1 cellular context compared by ENCODE assay signal in the genomic region with DNA sequence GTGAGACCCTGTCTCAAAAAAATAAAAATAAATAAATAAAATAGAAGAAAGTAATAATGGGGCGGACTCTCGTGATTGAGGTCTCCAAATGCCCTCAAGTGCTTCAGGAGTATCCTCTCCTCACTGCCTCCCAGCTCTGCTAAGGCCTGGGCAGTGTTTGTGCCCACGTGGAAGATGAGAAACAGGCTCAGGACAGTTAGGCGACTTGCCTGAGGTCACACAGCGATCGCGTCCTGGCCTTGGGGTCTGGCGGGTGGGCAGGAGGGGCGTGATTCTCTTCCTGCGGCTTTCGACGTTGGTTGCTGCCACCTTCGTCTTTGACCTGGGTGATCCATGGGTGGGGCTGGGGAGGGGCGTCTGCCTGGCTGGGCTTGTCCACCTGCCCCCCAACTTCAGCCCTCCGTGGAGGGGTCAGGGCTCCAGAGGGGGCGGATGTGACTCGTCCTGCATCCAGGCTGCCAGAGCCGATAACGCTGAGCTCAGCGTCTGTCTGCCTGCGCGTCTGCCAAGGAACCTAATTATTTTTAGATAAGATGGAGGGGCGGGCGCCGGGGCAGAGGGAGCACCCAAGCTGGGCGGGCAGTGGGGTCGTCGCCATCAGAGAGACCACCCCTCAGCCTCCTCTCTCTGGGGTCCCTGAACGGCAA.
TF ChIP-seq lines count a peak whose summit lies in the region.

No MANE protein-coding gene starts in this region.

TF ChIP-seq in K562, 482 proteins besides CTCF, POLR2A, EP300 and RAD21:
- TF ChIP-seq TEAD4 (IDR thresholded peaks at IDR 0.05; ENCODE audit: low read length), result peak; percentile 25; the same call in 1 of the 2 replicates
- TF ChIP-seq TEAD4 (CRISPR knock-in tag; IDR thresholded peaks at IDR 0.05; ENCODE audit: borderline replicate concordance), result no peak
- no peak for TF ChIP-seq MEF2A (IDR thresholded peaks at IDR 0.05; ENCODE audit: control insufficient read depth, low read depth, low read length)
- TF ChIP-seq, protein P1, sequence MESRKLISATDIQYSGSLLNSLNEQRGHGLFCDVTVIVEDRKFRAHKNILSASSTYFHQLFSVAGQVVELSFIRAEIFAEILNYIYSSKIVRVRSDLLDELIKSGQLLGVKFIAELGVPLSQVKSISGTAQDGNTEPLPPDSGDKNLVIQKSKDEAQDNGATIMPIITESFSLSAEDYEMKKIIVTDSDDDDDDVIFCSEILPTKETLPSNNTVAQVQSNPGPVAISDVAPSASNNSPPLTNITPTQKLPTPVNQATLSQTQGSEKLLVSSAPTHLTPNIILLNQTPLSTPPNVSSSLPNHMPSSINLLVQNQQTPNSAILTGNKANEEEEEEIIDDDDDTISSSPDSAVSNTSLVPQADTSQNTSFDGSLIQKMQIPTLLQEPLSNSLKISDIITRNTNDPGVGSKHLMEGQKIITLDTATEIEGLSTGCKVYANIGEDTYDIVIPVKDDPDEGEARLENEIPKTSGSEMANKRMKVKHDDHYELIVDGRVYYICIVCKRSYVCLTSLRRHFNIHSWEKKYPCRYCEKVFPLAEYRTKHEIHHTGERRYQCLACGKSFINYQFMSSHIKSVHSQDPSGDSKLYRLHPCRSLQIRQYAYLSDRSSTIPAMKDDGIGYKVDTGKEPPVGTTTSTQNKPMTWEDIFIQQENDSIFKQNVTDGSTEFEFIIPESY (CRISPR knock-in tag; IDR thresholded peaks at IDR 0.05), result peak; percentile 49; the same call in 1 of the 2 replicates
- TF ChIP-seq, protein P2, sequence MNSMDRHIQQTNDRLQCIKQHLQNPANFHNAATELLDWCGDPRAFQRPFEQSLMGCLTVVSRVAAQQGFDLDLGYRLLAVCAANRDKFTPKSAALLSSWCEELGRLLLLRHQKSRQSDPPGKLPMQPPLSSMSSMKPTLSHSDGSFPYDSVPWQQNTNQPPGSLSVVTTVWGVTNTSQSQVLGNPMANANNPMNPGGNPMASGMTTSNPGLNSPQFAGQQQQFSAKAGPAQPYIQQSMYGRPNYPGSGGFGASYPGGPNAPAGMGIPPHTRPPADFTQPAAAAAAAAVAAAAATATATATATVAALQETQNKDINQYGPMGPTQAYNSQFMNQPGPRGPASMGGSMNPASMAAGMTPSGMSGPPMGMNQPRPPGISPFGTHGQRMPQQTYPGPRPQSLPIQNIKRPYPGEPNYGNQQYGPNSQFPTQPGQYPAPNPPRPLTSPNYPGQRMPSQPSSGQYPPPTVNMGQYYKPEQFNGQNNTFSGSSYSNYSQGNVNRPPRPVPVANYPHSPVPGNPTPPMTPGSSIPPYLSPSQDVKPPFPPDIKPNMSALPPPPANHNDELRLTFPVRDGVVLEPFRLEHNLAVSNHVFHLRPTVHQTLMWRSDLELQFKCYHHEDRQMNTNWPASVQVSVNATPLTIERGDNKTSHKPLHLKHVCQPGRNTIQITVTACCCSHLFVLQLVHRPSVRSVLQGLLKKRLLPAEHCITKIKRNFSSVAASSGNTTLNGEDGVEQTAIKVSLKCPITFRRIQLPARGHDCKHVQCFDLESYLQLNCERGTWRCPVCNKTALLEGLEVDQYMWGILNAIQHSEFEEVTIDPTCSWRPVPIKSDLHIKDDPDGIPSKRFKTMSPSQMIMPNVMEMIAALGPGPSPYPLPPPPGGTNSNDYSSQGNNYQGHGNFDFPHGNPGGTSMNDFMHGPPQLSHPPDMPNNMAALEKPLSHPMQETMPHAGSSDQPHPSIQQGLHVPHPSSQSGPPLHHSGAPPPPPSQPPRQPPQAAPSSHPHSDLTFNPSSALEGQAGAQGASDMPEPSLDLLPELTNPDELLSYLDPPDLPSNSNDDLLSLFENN (IDR thresholded peaks at IDR 0.05; ENCODE audit: low read depth in 2 of 2, low read length in 2 of 2), result 0 out of 4 replicates have a peak, but pooled peaks of 1 of the 2 experiments have one; percentile 50
- TF ChIP-seq SIN3A (IDR thresholded peaks at IDR 0.05; ENCODE audit: borderline replicate concordance in 2 of 2, control insufficient read depth in 1 of 2, low read depth in 2 of 2, low read length in 2 of 2), result no peak
- peak; percentile 86 for TF ChIP-seq BCOR (IDR thresholded peaks at IDR 0.05)
- peak; percentile 69 for TF ChIP-seq SMAD4 (CRISPR knock-in tag; conservative IDR thresholded peaks at IDR 0.05)
- TF ChIP-seq ZFP36 (IDR thresholded peaks at IDR 0.05; ENCODE audit: low read depth, low read length, partially characterized antibody), result peak; percentile 88
- peak; percentile 63 for TF ChIP-seq RBM25 (IDR thresholded peaks at IDR 0.05; ENCODE audit: low read depth, low read length, severe bottlenecking)
- peak; percentile 70 for TF ChIP-seq NCOR1 (IDR thresholded peaks at IDR 0.05)
- TF ChIP-seq ZKSCAN8 (CRISPR knock-in tag; IDR thresholded peaks at IDR 0.05), result no peak
- peak; percentile 40; the same call in 1 of the 2 replicates for TF ChIP-seq POLR2AphosphoS5 (IDR thresholded peaks at IDR 0.05; ENCODE audit: control insufficient read depth, insufficient read depth, low read depth, low read length)
- TF ChIP-seq, protein P3, sequence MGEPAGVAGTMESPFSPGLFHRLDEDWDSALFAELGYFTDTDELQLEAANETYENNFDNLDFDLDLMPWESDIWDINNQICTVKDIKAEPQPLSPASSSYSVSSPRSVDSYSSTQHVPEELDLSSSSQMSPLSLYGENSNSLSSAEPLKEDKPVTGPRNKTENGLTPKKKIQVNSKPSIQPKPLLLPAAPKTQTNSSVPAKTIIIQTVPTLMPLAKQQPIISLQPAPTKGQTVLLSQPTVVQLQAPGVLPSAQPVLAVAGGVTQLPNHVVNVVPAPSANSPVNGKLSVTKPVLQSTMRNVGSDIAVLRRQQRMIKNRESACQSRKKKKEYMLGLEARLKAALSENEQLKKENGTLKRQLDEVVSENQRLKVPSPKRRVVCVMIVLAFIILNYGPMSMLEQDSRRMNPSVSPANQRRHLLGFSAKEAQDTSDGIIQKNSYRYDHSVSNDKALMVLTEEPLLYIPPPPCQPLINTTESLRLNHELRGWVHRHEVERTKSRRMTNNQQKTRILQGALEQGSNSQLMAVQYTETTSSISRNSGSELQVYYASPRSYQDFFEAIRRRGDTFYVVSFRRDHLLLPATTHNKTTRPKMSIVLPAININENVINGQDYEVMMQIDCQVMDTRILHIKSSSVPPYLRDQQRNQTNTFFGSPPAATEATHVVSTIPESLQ (CRISPR knock-in tag; IDR thresholded peaks at IDR 0.05), result no peak
- TF ChIP-seq KDM1A (IDR thresholded peaks at IDR 0.05), result peak in 1 of 2 experiments; percentile 66; a peak in 3 of 4 replicates
- TF ChIP-seq SMARCA5 (IDR thresholded peaks at IDR 0.05), result 0 out of 2 replicates have a peak, but pooled peaks have one; percentile 61
- TF ChIP-seq HMGN3 (IDR thresholded peaks at IDR 0.05; ENCODE audit: borderline replicate concordance, extremely low read depth, insufficient read length, low read depth, low read length), result peak; percentile 71
- TF ChIP-seq DPF2 (IDR thresholded peaks at IDR 0.05), result peak; percentile 65
- TF ChIP-seq, protein P4, sequence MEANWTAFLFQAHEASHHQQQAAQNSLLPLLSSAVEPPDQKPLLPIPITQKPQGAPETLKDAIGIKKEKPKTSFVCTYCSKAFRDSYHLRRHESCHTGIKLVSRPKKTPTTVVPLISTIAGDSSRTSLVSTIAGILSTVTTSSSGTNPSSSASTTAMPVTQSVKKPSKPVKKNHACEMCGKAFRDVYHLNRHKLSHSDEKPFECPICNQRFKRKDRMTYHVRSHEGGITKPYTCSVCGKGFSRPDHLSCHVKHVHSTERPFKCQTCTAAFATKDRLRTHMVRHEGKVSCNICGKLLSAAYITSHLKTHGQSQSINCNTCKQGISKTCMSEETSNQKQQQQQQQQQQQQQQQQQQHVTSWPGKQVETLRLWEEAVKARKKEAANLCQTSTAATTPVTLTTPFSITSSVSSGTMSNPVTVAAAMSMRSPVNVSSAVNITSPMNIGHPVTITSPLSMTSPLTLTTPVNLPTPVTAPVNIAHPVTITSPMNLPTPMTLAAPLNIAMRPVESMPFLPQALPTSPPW (CRISPR knock-in tag; IDR thresholded peaks at IDR 0.05), result peak; percentile 55
- peak; percentile 48; the same call in 1 of the 2 replicates for TF ChIP-seq JUND (IDR thresholded peaks at IDR 0.05; ENCODE audit: borderline replicate concordance, low read depth, low read length)
- peak; percentile 30; the same call in 1 of the 3 replicates for TF ChIP-seq JUND (tag; IDR thresholded peaks at IDR 0.05; ENCODE audit: borderline replicate concordance, low read depth, low read length)
- no peak for TF ChIP-seq ATF1 (CRISPR knock-in tag; IDR thresholded peaks at IDR 0.05)
- TF ChIP-seq ATF1 (tag; IDR thresholded peaks at IDR 0.05), result 0 out of 2 replicates have a peak, but pooled peaks have one; percentile 21
- TF ChIP-seq C11orf30 (IDR thresholded peaks at IDR 0.05; ENCODE audit: low read depth), result peak; percentile 41; the same call in 1 of the 2 replicates
- 0 out of 2 replicates have a peak, but pooled peaks have one; percentile 73 for TF ChIP-seq PTBP1 (IDR thresholded peaks at IDR 0.05; ENCODE audit: low read depth, low read length)
- 0 out of 2 replicates have a peak, but pooled peaks have one; percentile 37 for TF ChIP-seq CBX1 (IDR thresholded peaks at IDR 0.05; ENCODE audit: low read depth)
- no peak for TF ChIP-seq U2AF1 (optimal IDR thresholded peaks at IDR 0.05; ENCODE audit: low read depth, low read length)
- TF ChIP-seq CBFA2T3 (IDR thresholded peaks at IDR 0.05), result peak; percentile 82
- no peak for TF ChIP-seq RFX5 (IDR thresholded peaks at IDR 0.05; ENCODE audit: low read depth, low read length)
- peak; percentile 52 for TF ChIP-seq POLR2G (IDR thresholded peaks at IDR 0.05; ENCODE audit: low read depth, low read length)
- TF ChIP-seq XRCC4 (IDR thresholded peaks at IDR 0.05; ENCODE audit: extremely low read depth, insufficient read depth, insufficient read length), result no peak
- 0 out of 2 replicates have a peak, but pooled peaks have one; percentile 21 for TF ChIP-seq HDGF (IDR thresholded peaks at IDR 0.05)
- no peak for TF ChIP-seq SMAD3 (CRISPR knock-in tag; conservative IDR thresholded peaks at IDR 0.05)
- TF ChIP-seq SMARCE1 (IDR thresholded peaks at IDR 0.05), result peak; percentile 33; the same call in 1 of the 2 replicates
- peak; percentile 11 for TF ChIP-seq TAF1 (IDR thresholded peaks at IDR 0.05; ENCODE audit: control insufficient read depth, extremely low read depth, insufficient read depth, low read length, severe bottlenecking)
- no peak for TF ChIP-seq SMAD2 (IDR thresholded peaks at IDR 0.05; ENCODE audit: low read depth, low read length)
- TF ChIP-seq ZNF316 (IDR thresholded peaks at IDR 0.05), result peak; percentile 66
- peak; percentile 47 for TF ChIP-seq CREM (IDR thresholded peaks at IDR 0.05; ENCODE audit: low read depth)
- peak; percentile 82 for TF ChIP-seq ARID1B (IDR thresholded peaks at IDR 0.05)
- TF ChIP-seq EGR1 (conservative IDR thresholded peaks at IDR 0.05), result peak; percentile 73
- 0 out of 2 replicates have a peak, but pooled peaks have one; percentile 8 for TF ChIP-seq MAFG (tag; conservative IDR thresholded peaks at IDR 0.05)
- peak; percentile 62 for TF ChIP-seq CBFA2T2 (conservative IDR thresholded peaks at IDR 0.05)
- peak; percentile 90 for TF ChIP-seq RBM22 (IDR thresholded peaks at IDR 0.05; ENCODE audit: low read depth, low read length, poor library complexity, severe bottlenecking)
- 0 out of 4 replicates have a peak, but pooled peaks of 1 of the 2 experiments have one; percentile 19 for TF ChIP-seq MAZ (CRISPR knock-in tag; conservative IDR thresholded peaks at IDR 0.05 in 1 of 2, IDR thresholded peaks at IDR 0.05 in 1 of 2)
- TF ChIP-seq TAL1 (IDR thresholded peaks at IDR 0.05), result peak; percentile 36; the same call in 1 of the 2 replicates
- peak; percentile 95 for TF ChIP-seq ZBTB7A (IDR thresholded peaks at IDR 0.05; ENCODE audit: borderline replicate concordance, control insufficient read depth, low read depth, low read length)
- TF ChIP-seq, protein P5, sequence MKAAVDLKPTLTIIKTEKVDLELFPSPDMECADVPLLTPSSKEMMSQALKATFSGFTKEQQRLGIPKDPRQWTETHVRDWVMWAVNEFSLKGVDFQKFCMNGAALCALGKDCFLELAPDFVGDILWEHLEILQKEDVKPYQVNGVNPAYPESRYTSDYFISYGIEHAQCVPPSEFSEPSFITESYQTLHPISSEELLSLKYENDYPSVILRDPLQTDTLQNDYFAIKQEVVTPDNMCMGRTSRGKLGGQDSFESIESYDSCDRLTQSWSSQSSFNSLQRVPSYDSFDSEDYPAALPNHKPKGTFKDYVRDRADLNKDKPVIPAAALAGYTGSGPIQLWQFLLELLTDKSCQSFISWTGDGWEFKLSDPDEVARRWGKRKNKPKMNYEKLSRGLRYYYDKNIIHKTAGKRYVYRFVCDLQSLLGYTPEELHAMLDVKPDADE (conservative IDR thresholded peaks at IDR 0.05; ENCODE audit: control insufficient read depth, low read depth, low read length), result peak; percentile 66; the same call in 1 of the 2 replicates
- TF ChIP-seq SMARCA4 (IDR thresholded peaks at IDR 0.05), result peak; percentile 46; the same call in 1 of the 2 replicates
- peak; percentile 50 for TF ChIP-seq TCF3 (CRISPR knock-in tag; IDR thresholded peaks at IDR 0.05)
- TF ChIP-seq, protein P6, sequence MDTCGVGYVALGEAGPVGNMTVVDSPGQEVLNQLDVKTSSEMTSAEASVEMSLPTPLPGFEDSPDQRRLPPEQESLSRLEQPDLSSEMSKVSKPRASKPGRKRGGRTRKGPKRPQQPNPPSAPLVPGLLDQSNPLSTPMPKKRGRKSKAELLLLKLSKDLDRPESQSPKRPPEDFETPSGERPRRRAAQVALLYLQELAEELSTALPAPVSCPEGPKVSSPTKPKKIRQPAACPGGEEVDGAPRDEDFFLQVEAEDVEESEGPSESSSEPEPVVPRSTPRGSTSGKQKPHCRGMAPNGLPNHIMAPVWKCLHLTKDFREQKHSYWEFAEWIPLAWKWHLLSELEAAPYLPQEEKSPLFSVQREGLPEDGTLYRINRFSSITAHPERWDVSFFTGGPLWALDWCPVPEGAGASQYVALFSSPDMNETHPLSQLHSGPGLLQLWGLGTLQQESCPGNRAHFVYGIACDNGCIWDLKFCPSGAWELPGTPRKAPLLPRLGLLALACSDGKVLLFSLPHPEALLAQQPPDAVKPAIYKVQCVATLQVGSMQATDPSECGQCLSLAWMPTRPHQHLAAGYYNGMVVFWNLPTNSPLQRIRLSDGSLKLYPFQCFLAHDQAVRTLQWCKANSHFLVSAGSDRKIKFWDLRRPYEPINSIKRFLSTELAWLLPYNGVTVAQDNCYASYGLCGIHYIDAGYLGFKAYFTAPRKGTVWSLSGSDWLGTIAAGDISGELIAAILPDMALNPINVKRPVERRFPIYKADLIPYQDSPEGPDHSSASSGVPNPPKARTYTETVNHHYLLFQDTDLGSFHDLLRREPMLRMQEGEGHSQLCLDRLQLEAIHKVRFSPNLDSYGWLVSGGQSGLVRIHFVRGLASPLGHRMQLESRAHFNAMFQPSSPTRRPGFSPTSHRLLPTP (IDR thresholded peaks at IDR 0.05; ENCODE audit: borderline replicate concordance, extremely low read depth, insufficient read length), result no peak
